ENCODE assay signal across 15 cellular contexts in the genomic region with DNA sequence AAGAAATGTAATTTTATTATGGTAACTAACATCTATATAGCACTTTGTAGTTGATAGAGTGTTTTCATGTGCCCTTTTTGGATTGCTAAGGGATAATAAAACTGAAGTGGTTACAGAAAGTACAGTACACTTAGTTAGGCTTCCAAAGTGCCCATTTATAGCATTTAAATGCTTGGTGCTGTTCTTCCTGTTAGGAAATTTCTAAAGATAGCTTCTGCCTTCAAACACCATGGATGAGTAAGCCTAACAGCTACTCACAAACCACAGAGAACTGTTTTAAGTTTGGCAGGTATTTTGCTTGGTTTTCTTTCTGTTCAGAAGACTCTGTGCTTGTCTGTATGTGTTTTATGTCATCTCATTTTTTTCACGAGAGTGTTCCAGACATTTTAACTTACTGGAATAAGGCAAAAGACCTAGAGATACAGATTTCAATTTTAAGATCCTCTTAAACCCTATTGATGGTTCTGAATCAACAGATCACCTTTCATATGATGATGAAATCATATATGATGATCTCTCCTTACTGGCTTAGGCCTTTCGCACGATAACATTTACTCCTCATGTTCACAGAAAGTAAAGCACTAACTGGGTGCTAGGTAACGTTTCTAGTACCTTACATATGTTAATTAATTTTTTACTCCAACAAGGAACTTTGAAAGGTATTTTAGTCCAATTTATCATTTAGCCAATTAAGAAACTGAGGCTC. TPM values are rescaled to one million over a fixed set of nuclear protein-coding genes. Genes with fewer than 3 reads are reported as not detected.
DNase-seq lines count a peak whose midpoint lies in the region; ATAC-seq, FAIRE-seq and TF ChIP-seq lines count a peak whose summit lies in the region.
"Had no signal": no experiment of that assay in that cellular context is flagged by ENCODE, and none has a peak within 500 bp of the region (broad histone marks: within the 10 kb centered on the region; RNA-seq: fewer than 3 reads in every experiment).

No MANE protein-coding gene starts in this region.

- H3K36me3 ChIP-seq in body of pancreas (replicated peaks in 1 of 2; ENCODE audit: insufficient read depth in 1 of 2, low read depth in 2 of 2) (peaks cover 0 to 35% of the 10 kb centered on the region in 2 donors), WERI-Rb-1 (peaks cover 69% of the 10 kb centered on the region)

- DNase-seq in AG08396 (ENCODE audit: low spot score) (peak; percentile 43), HCEC 1CT (peak; percentile 77), astrocyte of the hippocampus (ENCODE audit: low read depth, low spot score) (peak; percentile 62), kidney glomerular epithelial cell (lab: John Stamatoyannopoulos, UW) (peak; percentile 38), D721Med (ENCODE audit: insufficient read length, low spot score) (no peak), NCI-H748 (lab: John Stamatoyannopoulos, UW; ENCODE audit: unreplicated experiment) (no peak), body of pancreas (no peak), WERI-Rb-1 (no peak)
- DNase-seq: activated CD4-positive, alpha-beta T cell treated with anti-CD3 and anti-CD28 coated beads, Interleukin-2, amount 10 ng/mL, durations not matched to agents 7 days and 5 days; DMS 273 treated with DMSO at 0.1 percent for 48 hours; KG1; mesendoderm; NCI-H524 treated with DMSO at 0.1 percent for 48 hours; spleen had no signal

- no peak for TF ChIP-seq POLR2A in body of pancreas (IDR thresholded peaks at IDR 0.05)

- FAIRE-seq in D721Med (lab: Jason Lieb, UNC), result no peak
- FAIRE-seq: GM18507 had no signal

- no peak for ATAC-seq in body of pancreas

- intact Hi-C loops in body of pancreas (cut with DNase I), result no loop called here

- no peak overlapping the region for H3K27ac ChIP-seq in body of pancreas
- H3K27ac ChIP-seq in WERI-Rb-1, result no peak overlapping the region
- H3K27ac ChIP-seq: spleen had no signal

- H3K4me3 ChIP-seq in body of pancreas, result no peak overlapping the region
- no peak overlapping the region for H3K4me3 ChIP-seq in WERI-Rb-1 (ENCODE audit: low read depth, low read length)
- H3K4me3 ChIP-seq: spleen had no signal

- peaks cover 12% of the 10 kb centered on the region for H3K4me1 ChIP-seq in body of pancreas

- TF ChIP-seq CTCF in D721Med (IDR thresholded peaks at IDR 0.05; ENCODE audit: insufficient read depth, missing control alignments), result no peak
- TF ChIP-seq CTCF in body of pancreas (IDR thresholded peaks at IDR 0.05), result no peak
- no peak for TF ChIP-seq CTCF in WERI-Rb-1 (IDR thresholded peaks at IDR 0.05; ENCODE audit: low read depth, low read length)

- WGBS in body of pancreas, 2 donors, result 80 to 87% methylated on average over 4 of the region's 4 CpGs

- no peaks in the 10 kb centered on the region for H3K27me3 ChIP-seq in body of pancreas
- no peaks in the 10 kb centered on the region for H3K27me3 ChIP-seq in WERI-Rb-1 (ENCODE audit: insufficient read depth, low read depth, severe bottlenecking)
- H3K27me3 ChIP-seq: spleen had no signal

- H3K9me3 ChIP-seq in body of pancreas, result no peaks in the 10 kb centered on the region
- H3K9me3 ChIP-seq in WERI-Rb-1 (ENCODE audit: severe bottlenecking), result no peaks in the 10 kb centered on the region
- H3K9me3 ChIP-seq: spleen had no signal

RNA-seq across cellular contexts. Expression of a gene that starts 4.4 kb away (rescaled TPM):
- 1 to 10 TPM; 8.8 to 9.9 TPM for total RNA-seq in body of pancreas

RNA-seq across cellular contexts. Expression of a gene that starts 16.6 kb away (rescaled TPM):
- total RNA-seq in body of pancreas, result 10 to 100 TPM; 11.2 to 14.3 TPM

RNA-seq across cellular contexts. Expression of a gene that starts 38.3 kb away (rescaled TPM):
- 1 to 10 TPM; 3.9 to 7.9 TPM for total RNA-seq in body of pancreas

Comparison
In these comparisons a context has a peak if more than half of its experiments do, and no peak if none do; other contexts are left out.
1. DNase-seq: peak in AG08396 (single experiment), HCEC 1CT (single experiment), astrocyte of the hippocampus (single experiment) and kidney glomerular epithelial cell (single experiment); none in D721Med (single experiment), NCI-H748 (single experiment), body of pancreas (0 of 4) and WERI-Rb-1 (single experiment).